Comparison of ENCODE assay signal across 16 cellular contexts in genomic region chr5:72288923-72289322, GRCh38. TPM values are rescaled to one million over a fixed set of nuclear protein-coding genes. Genes with fewer than 3 reads are reported as not detected.
DNase-seq lines count a peak whose midpoint lies in the region; FAIRE-seq and TF ChIP-seq lines count a peak whose summit lies in the region.
"Had no signal": no experiment of that assay in that cellular context is flagged by ENCODE, and none has a peak within 500 bp of the region (broad histone marks: within the 10 kb centered on the region; RNA-seq: fewer than 3 reads in every experiment).

No MANE protein-coding gene starts in this region.

- H3K27me3 ChIP-seq in ascending aorta (no peaks in the 10 kb centered on the region), sigmoid colon (no peaks in the 10 kb centered on the region), stomach (no peaks in the 10 kb centered on the region)
- H3K27me3 ChIP-seq: breast epithelium, neutrophil, thyroid gland had no signal

- H3K27ac ChIP-seq in ascending aorta = peak overlapping the region in 1 of 2 donors; percentile 1
- no peak overlapping the region for H3K27ac ChIP-seq in sigmoid colon
- H3K27ac ChIP-seq in stomach = no peak overlapping the region
- H3K27ac ChIP-seq: breast epithelium, KMS-11, neutrophil, thyroid gland had no signal

- peaks cover 2 to 10% of the 10 kb centered on the region in 2 donors for H3K4me1 ChIP-seq in ascending aorta
- peaks cover 0 to 17% (median 6%) of the 10 kb centered on the region in 4 donors for H3K4me1 ChIP-seq in sigmoid colon
- peaks cover 0 to 19% (median 6%) of the 10 kb centered on the region in 4 donors for H3K4me1 ChIP-seq in stomach
- H3K4me1 ChIP-seq: breast epithelium, thyroid gland had no signal

- peak; percentile 98 for DNase-seq in DMS 273 treated with DMSO at 0.1 percent for 48 hours (lab: John Stamatoyannopoulos, UW)
- peak; percentile 95 for DNase-seq in NCI-H1694 treated with DMSO at 0.1 percent for 48 hours (lab: John Stamatoyannopoulos, UW)
- DNase-seq in RPMI8226 = peak; percentile 34
- DNase-seq in immature natural killer cell = no peak
- DNase-seq in ascending aorta (ENCODE audit: low spot score in 2 of 2) = no peak
- no peak for DNase-seq in sigmoid colon
- DNase-seq in stomach = no peak
- DNase-seq: activated CD4-positive, alpha-beta T cell treated with anti-CD3 and anti-CD28 coated beads for 48 hours; CD8-positive, alpha-beta memory T cell; mammary epithelial cell; thyroid gland had no signal

- H3K4me3 ChIP-seq in ascending aorta = no peak overlapping the region
- H3K4me3 ChIP-seq in sigmoid colon = no peak overlapping the region
- no peak overlapping the region for H3K4me3 ChIP-seq in stomach
- H3K4me3 ChIP-seq: breast epithelium, thyroid gland had no signal

- peak; percentile 86 for FAIRE-seq in islet of Langerhans (lab: Jason Lieb, UNC)

- no peaks in the 10 kb centered on the region for H3K4me1 Mint-ChIP-seq in immature natural killer cell

- 84 to 88% methylated on average over 2 of the region's 2 CpGs for WGBS in sigmoid colon, 2 donors
- 85 to 100% (median 91%) methylated on average over 2 of the region's 2 CpGs for WGBS in stomach, 5 donors

- no peak overlapping the region for H3K27ac Mint-ChIP-seq in immature natural killer cell
- H3K27ac Mint-ChIP-seq: T-helper 1 cell treated with Interleukin-12 subunit alpha and Interleukin-12 subunit beta and Interleukin-4 antibody, amounts not matched to agents 30 μg/mL and 1 μg/mL, for 36 hours had no signal

- H3K9me3 ChIP-seq in ascending aorta = no peaks in the 10 kb centered on the region
- H3K9me3 ChIP-seq in sigmoid colon = no peaks in the 10 kb centered on the region
- H3K9me3 ChIP-seq in stomach = no peaks in the 10 kb centered on the region
- H3K9me3 ChIP-seq: breast epithelium, neutrophil, thyroid gland had no signal

- no peak overlapping the region for H3K4me3 Mint-ChIP-seq in immature natural killer cell
- H3K4me3 Mint-ChIP-seq: CD8-positive, alpha-beta memory T cell; T-helper 1 cell treated with Interleukin-12 subunit alpha and Interleukin-12 subunit beta and Interleukin-4 antibody, amounts not matched to agents 30 μg/mL and 1 μg/mL, for 36 hours had no signal

- TF ChIP-seq EP300 in sigmoid colon (IDR thresholded peaks at IDR 0.05) (no peak), stomach (IDR thresholded peaks at IDR 0.05) (no peak)

- no peaks in the 10 kb centered on the region for H3K27me3 Mint-ChIP-seq in immature natural killer cell (ENCODE audit: low read depth in 3 of 3)
- H3K27me3 Mint-ChIP-seq: CD8-positive, alpha-beta memory T cell had no signal

- intact Hi-C loops in ascending aorta (cut with DNase I) = no loop called here
- intact Hi-C loops in sigmoid colon (cut with DNase I) = no loop called here
- intact Hi-C loops in stomach (cut with DNase I; ENCODE audit: low total_unique reads) = no loop called here

- TF ChIP-seq CTCF in ascending aorta (IDR thresholded peaks at IDR 0.05) (no peak), sigmoid colon (IDR thresholded peaks at IDR 0.05) (no peak), stomach (IDR thresholded peaks at IDR 0.05) (no peak)

- H3K36me3 Mint-ChIP-seq in immature natural killer cell = peaks cover 5 to 25% (median 20%) of the 10 kb centered on the region in 3 donors

- no peaks in the 10 kb centered on the region for H3K9me3 Mint-ChIP-seq in immature natural killer cell
- H3K9me3 Mint-ChIP-seq: CD8-positive, alpha-beta memory T cell; T-helper 1 cell treated with Interleukin-12 subunit alpha and Interleukin-12 subunit beta and Interleukin-4 antibody, amounts not matched to agents 30 μg/mL and 1 μg/mL, for 36 hours had no signal

- no peaks in the 10 kb centered on the region for H3K36me3 ChIP-seq in ascending aorta
- H3K36me3 ChIP-seq in sigmoid colon = peaks cover 0 to 6% (median 0%) of the 10 kb centered on the region in 4 donors
- peaks cover 2 to 41% (median 24%) of the 10 kb centered on the region in 4 donors for H3K36me3 ChIP-seq in stomach
- H3K36me3 ChIP-seq: breast epithelium, thyroid gland had no signal

- no peak for TF ChIP-seq POLR2A in sigmoid colon (IDR thresholded peaks at IDR 0.05)
- no peak for TF ChIP-seq POLR2A in stomach (IDR thresholded peaks at IDR 0.05)

RNA-seq across cellular contexts. Expression of gene MRPS27, which starts 31.1 kb away (rescaled TPM):
- polyA plus RNA-seq in immature natural killer cell (10 to 100 TPM; 25.3 to 58.3 (median 40.9) TPM), sigmoid colon (10 to 100 TPM; 23.1 to 38.2 (median 23.4) TPM), stomach (10 to 100 TPM; 22.0 to 24.5 (median 24.3) TPM)
- total RNA-seq in ascending aorta (28.2 TPM), sigmoid colon (10 to 100 TPM; 44.8 to 64.0 (median 49.6) TPM), stomach (10 to 100 TPM; 14.8 to 43.3 (median 21.0) TPM)

RNA-seq across cellular contexts. Expression of gene PTCD2, which starts 31.2 kb away (rescaled TPM):
- 1 to 10 TPM; 2.9 to 7.8 (median 4.0) TPM for polyA plus RNA-seq in immature natural killer cell
- 0.85 TPM for total RNA-seq in ascending aorta
- 10 to 100 TPM in 1 of 4 donors, 1 to 10 TPM in 3; 5.4 to 12.7 (median 6.0) TPM for total RNA-seq in sigmoid colon
- polyA plus RNA-seq in sigmoid colon = 1 to 10 TPM in 2 of 3 donors, under 1 TPM in 1; 0.60 to 3.5 (median 1.2) TPM
- 10 to 100 TPM in 1 of 5 donors, 1 to 10 TPM in 4; 1.3 to 56.7 (median 2.9) TPM for total RNA-seq in stomach
- polyA plus RNA-seq in stomach = 1 to 10 TPM; 1.7 to 3.8 (median 2.3) TPM

Comparison
In these comparisons a context has a peak if more than half of its experiments do, and no peak if none do; other contexts are left out.
1. DNase-seq: peak in DMS 273 treated with DMSO at 0.1 percent for 48 hours (single experiment), NCI-H1694 treated with DMSO at 0.1 percent for 48 hours (single experiment) and RPMI8226 (single experiment); none in immature natural killer cell (0 of 3), ascending aorta (0 of 2), sigmoid colon (single experiment) and stomach (single experiment).